ENCODE assay signal across 20 cellular contexts in genomic region chr22:30985561-30986208, GRCh38. TPM values are rescaled to one million over a fixed set of nuclear protein-coding genes. Genes with fewer than 3 reads are reported as not detected.
DNase-seq lines count a peak whose midpoint lies in the region; ATAC-seq, FAIRE-seq and TF ChIP-seq lines count a peak whose summit lies in the region.
"Had no signal": no experiment of that assay in that cellular context is flagged by ENCODE, and none has a peak within 500 bp of the region (broad histone marks: within the 10 kb centered on the region; RNA-seq: fewer than 3 reads in every experiment).

No MANE protein-coding gene starts in this region.

- peak; percentile 58; the same call in 1 of the 2 replicates for ATAC-seq in HCT116
- ATAC-seq: Right ventricle myocardium inferior had no signal

- TF ChIP-seq CTCF in HCT116 (IDR thresholded peaks at IDR 0.05 in 2 of 3, conservative IDR thresholded peaks at IDR 0.05 in 1 of 3; ENCODE audit: borderline replicate concordance in 1 of 3, insufficient read depth in 1 of 3, low read depth in 2 of 3, low read length in 2 of 3) (no peak), endothelial cell (IDR thresholded peaks at IDR 0.05; ENCODE audit: unreplicated experiment) (no peak)

- no peaks in the 10 kb centered on the region for H3K9me3 Mint-ChIP-seq in endothelial cell (ENCODE audit: unreplicated experiment)

- no peaks in the 10 kb centered on the region for H3K4me1 ChIP-seq in HCT116 (ENCODE audit: control insufficient read depth in 1 of 2, insufficient read depth in 2 of 2, low read length in 2 of 2)
- H3K4me1 ChIP-seq: Peyer's patch had no signal

- no peak overlapping the region for H3K4me2 ChIP-seq in HCT116 (ENCODE audit: low read length)

- H3K4me3 Mint-ChIP-seq in endothelial cell (ENCODE audit: unreplicated experiment) = no peak overlapping the region
- H3K4me3 Mint-ChIP-seq: IgD-negative memory B cell had no signal

- no peak overlapping the region for H3K4me3 ChIP-seq in HCT116 (replicated peaks in 1 of 2; ENCODE audit: low read depth in 1 of 2, low read length in 2 of 2)
- no peak overlapping the region for H3K4me3 ChIP-seq in H7 (ENCODE audit: insufficient read depth, low read depth, low read length)
- H3K4me3 ChIP-seq: Peyer's patch, SK-N-MC had no signal

- peaks cover 5% of the 10 kb centered on the region for H3K4me1 Mint-ChIP-seq in endothelial cell (ENCODE audit: unreplicated experiment)
- H3K4me1 Mint-ChIP-seq: CD4-positive, alpha-beta memory T cell had no signal

- H2AFZ ChIP-seq in HCT116 (ENCODE audit: low read depth, low read length, poor library complexity, severe bottlenecking) = no peak overlapping the region

- H3K9ac ChIP-seq in HCT116 (ENCODE audit: low read length) = no peak overlapping the region

- H3K36me3 ChIP-seq in HCT116 (ENCODE audit: control insufficient read depth in 1 of 2, insufficient read depth in 2 of 2, low read length in 2 of 2) (no peaks in the 10 kb centered on the region), H7 (replicated peaks; ENCODE audit: control insufficient read depth, insufficient read depth, low read length) (no peaks in the 10 kb centered on the region)
- H3K36me3 ChIP-seq: Peyer's patch had no signal

- TF ChIP-seq POLR2A in HCT116 (IDR thresholded peaks at IDR 0.05; ENCODE audit: borderline replicate concordance, extremely low read depth, insufficient read depth, insufficient read length) = no peak

- CTCF ChIA-PET in HCT116 (lab: Charles Lee) = no interaction called here

- FAIRE-seq in frontal cortex (lab: Jason Lieb, UNC) = no peak
- FAIRE-seq: D721Med, GM12891 had no signal

- H3K27ac ChIP-seq in HCT116 (ENCODE audit: low read depth, low read length) = no peak overlapping the region
- H3K27ac ChIP-seq: 22Rv1, Peyer's patch, SK-N-MC had no signal

- H3K9me3 ChIP-seq in HCT116 (ENCODE audit: control insufficient read depth in 1 of 2, insufficient read depth in 1 of 2, low read depth in 1 of 2, low read length in 2 of 2) = no peaks in the 10 kb centered on the region

- H3K36me3 Mint-ChIP-seq in endothelial cell (ENCODE audit: low read depth, unreplicated experiment) = no peaks in the 10 kb centered on the region

- peak overlapping the region; percentile 14 for H3K27ac Mint-ChIP-seq in endothelial cell (ENCODE audit: unreplicated experiment)
- H3K27ac Mint-ChIP-seq: CD4-positive, alpha-beta memory T cell; IgD-negative memory B cell had no signal

- no peaks in the 10 kb centered on the region for H3K27me3 Mint-ChIP-seq in endothelial cell (ENCODE audit: unreplicated experiment)
- H3K27me3 Mint-ChIP-seq: IgD-negative memory B cell had no signal

- no TSS peak for BruUV-seq in HCT116 (replicated peaks; lab: Mats Ljungman, UMichigan)

- no peak for TF ChIP-seq RAD21 in HCT116 (IDR thresholded peaks at IDR 0.05; ENCODE audit: low read depth)

- RAD21 ChIA-PET in HCT116 (lab: Charles Lee; ENCODE audit: low non-redundant PET in 1 of 2, low total read pairs in 2 of 2, uncharacterized antibody in 2 of 2, unreplicated experiment in 2 of 2) = interaction anchor here in 1 of 2 experiments (0.7 kb wide), 1 partner anchor 219 kb away, joined by 3 read pairs; no protein-coding TSS in a partner anchor

- POLR2A ChIA-PET in HCT116 (lab: Charles Lee) = no interaction called here

- H3K27me3 ChIP-seq in HCT116 (ENCODE audit: insufficient read depth, low read length) (no peaks in the 10 kb centered on the region), H7 (ENCODE audit: control insufficient read depth, insufficient read depth, low read length) (no peaks in the 10 kb centered on the region)
- H3K27me3 ChIP-seq: Peyer's patch had no signal

- H3K9me2 ChIP-seq in HCT116 (ENCODE audit: insufficient read depth) = no peaks in the 10 kb centered on the region

- H3K79me2 ChIP-seq in HCT116 (ENCODE audit: insufficient read depth, low read length) = no peaks in the 10 kb centered on the region

- intact Hi-C loops in HCT116 (cut with micrococcal nuclease) = no loop called here

- peak; percentile 15 for DNase-seq in DMS153 (lab: John Stamatoyannopoulos, UW)
- no peak for DNase-seq in DMS153 treated with DMSO at 0.1 percent for 48 hours (lab: John Stamatoyannopoulos, UW; ENCODE audit: unreplicated experiment)
- DNase-seq in HCT116 (ENCODE audit: low read depth, low spot score) = no peak
- peak; percentile 59 for DNase-seq in NCI-H69 (lab: John Stamatoyannopoulos, UW)
- no peak for DNase-seq in endothelial cell (ENCODE audit: low spot score)
- no peak for DNase-seq in AML-193 (lab: John Stamatoyannopoulos, UW)
- no peak for DNase-seq in frontal cortex (ENCODE audit: low spot score in 2 of 2)
- no peak for DNase-seq in H7
- DNase-seq: CD4-positive, alpha-beta memory T cell; GF-D8; NCI-H2029; NCI-H82; Peyer's patch; T-helper 1 cell had no signal

- no peaks in the 10 kb centered on the region for H4K20me1 ChIP-seq in HCT116 (ENCODE audit: insufficient read depth)

TF ChIP-seq in HCT116, 20 proteins besides CTCF, POLR2A, EP300 and RAD21:
- TF ChIP-seq JUND (IDR thresholded peaks at IDR 0.05) (no peak), SIN3A (IDR thresholded peaks at IDR 0.05; ENCODE audit: low read depth) (no peak), SRF (IDR thresholded peaks at IDR 0.05; ENCODE audit: low read depth) (no peak), EGR1 (IDR thresholded peaks at IDR 0.05; ENCODE audit: low read depth) (no peak), CEBPB (IDR thresholded peaks at IDR 0.05; ENCODE audit: low read depth) (no peak), EZH2phosphoT487 (IDR thresholded peaks at IDR 0.05; ENCODE audit: borderline replicate concordance) (no peak), EZH2 (IDR thresholded peaks at IDR 0.05) (no peak), FOSL1 (IDR thresholded peaks at IDR 0.05; ENCODE audit: low read depth) (no peak), ATF3 (IDR thresholded peaks at IDR 0.05) (no peak)

RNA-seq across cellular contexts. Expression of gene TUG1, which starts 16.6 kb away (rescaled TPM):
- 45.0 TPM for total RNA-seq in HCT116 (2021; ENCODE audit: unreplicated experiment)
- 17.5 and 25.3 TPM in 2 replicates for polyA plus RNA-seq in HCT116 (2012)
- 155 TPM for total RNA-seq in endothelial cell (ENCODE audit: unreplicated experiment)
- total RNA-seq in frontal cortex = 55.8 TPM
- 44.1 and 48.6 TPM in 2 replicates for total RNA-seq in H7 (2014; rRNA removed; shearing (Covaris generic))

RNA-seq across cellular contexts. Expression of gene MORC2, which starts 17.1 kb away (rescaled TPM):
- total RNA-seq in HCT116 (2021; ENCODE audit: unreplicated experiment) = 25.4 TPM
- 27.3 and 28.5 TPM in 2 replicates for polyA plus RNA-seq in HCT116 (2012)
- 56.2 TPM for total RNA-seq in endothelial cell (ENCODE audit: unreplicated experiment)
- total RNA-seq in frontal cortex = 26.1 TPM
- 31.4 and 34.3 TPM in 2 replicates for total RNA-seq in H7 (2014; rRNA removed; shearing (Covaris generic))

Comparison
In these comparisons a context has a peak if more than half of its experiments do, and no peak if none do; other contexts are left out.
1. DNase-seq: peak in DMS153 (single experiment) and NCI-H69 (single experiment); none in DMS153 treated with DMSO at 0.1 percent for 48 hours (single experiment), HCT116 (single experiment), endothelial cell (single experiment), AML-193 (0 of 2), frontal cortex (0 of 2) and H7 (single experiment).